ENCODE assay signal across 1 cellular context in genomic region chr4:155780773-155781172, GRCh38.
TF ChIP-seq lines count a peak whose summit lies in the region.

No MANE protein-coding gene starts in this region.

TF ChIP-seq in SK-N-SH treated with all-trans-retinoic acid at 6 μM for 48 hours, 23 proteins besides CTCF, POLR2A, EP300 and RAD21 (continued from another document):
- TF ChIP-seq, protein P1, sequence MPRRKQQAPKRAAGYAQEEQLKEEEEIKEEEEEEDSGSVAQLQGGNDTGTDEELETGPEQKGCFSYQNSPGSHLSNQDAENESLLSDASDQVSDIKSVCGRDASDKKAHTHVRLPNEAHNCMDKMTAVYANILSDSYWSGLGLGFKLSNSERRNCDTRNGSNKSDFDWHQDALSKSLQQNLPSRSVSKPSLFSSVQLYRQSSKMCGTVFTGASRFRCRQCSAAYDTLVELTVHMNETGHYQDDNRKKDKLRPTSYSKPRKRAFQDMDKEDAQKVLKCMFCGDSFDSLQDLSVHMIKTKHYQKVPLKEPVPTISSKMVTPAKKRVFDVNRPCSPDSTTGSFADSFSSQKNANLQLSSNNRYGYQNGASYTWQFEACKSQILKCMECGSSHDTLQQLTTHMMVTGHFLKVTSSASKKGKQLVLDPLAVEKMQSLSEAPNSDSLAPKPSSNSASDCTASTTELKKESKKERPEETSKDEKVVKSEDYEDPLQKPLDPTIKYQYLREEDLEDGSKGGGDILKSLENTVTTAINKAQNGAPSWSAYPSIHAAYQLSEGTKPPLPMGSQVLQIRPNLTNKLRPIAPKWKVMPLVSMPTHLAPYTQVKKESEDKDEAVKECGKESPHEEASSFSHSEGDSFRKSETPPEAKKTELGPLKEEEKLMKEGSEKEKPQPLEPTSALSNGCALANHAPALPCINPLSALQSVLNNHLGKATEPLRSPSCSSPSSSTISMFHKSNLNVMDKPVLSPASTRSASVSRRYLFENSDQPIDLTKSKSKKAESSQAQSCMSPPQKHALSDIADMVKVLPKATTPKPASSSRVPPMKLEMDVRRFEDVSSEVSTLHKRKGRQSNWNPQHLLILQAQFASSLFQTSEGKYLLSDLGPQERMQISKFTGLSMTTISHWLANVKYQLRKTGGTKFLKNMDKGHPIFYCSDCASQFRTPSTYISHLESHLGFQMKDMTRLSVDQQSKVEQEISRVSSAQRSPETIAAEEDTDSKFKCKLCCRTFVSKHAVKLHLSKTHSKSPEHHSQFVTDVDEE (CRISPR knock-in tag; IDR thresholded peaks at IDR 0.05), result no peak
- TF ChIP-seq ZC3H10 (CRISPR knock-in tag; IDR thresholded peaks at IDR 0.05), result no peak
